ENCODE assay signal across 8 cellular contexts in genomic region chr13:32267836-32268439, GRCh38. TPM values are rescaled to one million over a fixed set of nuclear protein-coding genes. Genes with fewer than 3 reads are reported as not detected.
A peak's percentile ranks its signal among the peaks of the same experiment; 100 is the strongest.
DNase-seq lines count a peak whose midpoint lies in the region; ATAC-seq and TF ChIP-seq lines count a peak whose summit lies in the region.

No MANE protein-coding gene starts in this region.

- H3K4me3 Mint-ChIP-seq in activated CD4-positive, alpha-beta memory T cell treated with anti-CD3 and anti-CD28 coated beads for 36 hours, result no peak overlapping the region

- H3K36me3 Mint-ChIP-seq in activated CD4-positive, alpha-beta memory T cell treated with anti-CD3 and anti-CD28 coated beads for 36 hours, result peaks cover 2% of the 10 kb centered on the region

- H3K27me3 ChIP-seq in AG04450 (ENCODE audit: control insufficient read depth, insufficient read depth, low read length), result no peaks in the 10 kb centered on the region

- CTCF ChIA-PET in AG04450 (lab: Charles Lee), result interaction anchor here (0.9 kb wide), 1 partner anchor 22 kb away, joined by 3 read pairs; no protein-coding TSS in a partner anchor
- CTCF ChIA-PET in activated CD4-positive, alpha-beta memory T cell treated with anti-CD3 and anti-CD28 coated beads for 36 hours (lab: Charles Lee), result interaction anchor here (0.6 to 3.8 kb wide), 17 partner anchors 8 to 318 kb away, joined by 3 to 18 read pairs (median 4); partner anchors contain the start of genes BRCA2 and ZAR1L

- H3K9me3 Mint-ChIP-seq in activated CD4-positive, alpha-beta memory T cell treated with anti-CD3 and anti-CD28 coated beads for 36 hours, result no peaks in the 10 kb centered on the region

- H3K4me1 Mint-ChIP-seq in activated CD4-positive, alpha-beta memory T cell treated with anti-CD3 and anti-CD28 coated beads for 36 hours (ENCODE audit: low read depth), result peaks cover 6% of the 10 kb centered on the region

- H3K27ac ChIP-seq in AG04450 (ENCODE audit: low read depth, low read length), result no peak overlapping the region

- intact Hi-C loops in activated CD4-positive, alpha-beta memory T cell treated with anti-CD3 and anti-CD28 coated beads for 36 hours (cut with micrococcal nuclease), result loop anchor here (1.0 to 2.0 kb wide), 2 partner anchors 42 to 175 kb away; no protein-coding TSS in a partner anchor

- peak; percentile 47 for TF ChIP-seq CTCF in AG04450 (IDR thresholded peaks at IDR 0.05; ENCODE audit: low read depth, low read length)
- TF ChIP-seq CTCF in fibroblast of mammary gland (conservative IDR thresholded peaks at IDR 0.05; ENCODE audit: control insufficient read depth, insufficient read depth, low read depth, low read length), result peak; percentile 37

- DNase-seq in AG04450 (ENCODE audit: low read depth, low spot score) (no peak), fibroblast of mammary gland (ENCODE audit: low read depth) (no peak), epidermal melanocyte (ENCODE audit: insufficient read length, low spot score) (no peak), NK-92 (lab: John Stamatoyannopoulos, UW; ENCODE audit: unreplicated experiment) (no peak)
- DNase-seq in activated CD4-positive, alpha-beta memory T cell treated with anti-CD3 and anti-CD28 coated beads for 36 hours, result peak; percentile 69
- DNase-seq in stimulated activated CD4-positive, alpha-beta T cell treated with anti-CD3 and anti-CD28 coated beads, Interleukin-2, amount 100 ng/mL, for 4 hours (ENCODE audit: low read depth), result peak; percentile 45

- POLR2A ChIA-PET in AG04450 (lab: Yijun Ruan, JAX), result no interaction called here
- POLR2A ChIA-PET in activated CD4-positive, alpha-beta memory T cell treated with anti-CD3 and anti-CD28 coated beads for 36 hours (lab: Charles Lee), result no interaction called here

- H3K9me3 ChIP-seq in AG04450 (ENCODE audit: control insufficient read depth, insufficient read depth, low read length), result no peaks in the 10 kb centered on the region

- H3K4me3 ChIP-seq in AG04450 (ENCODE audit: low read depth, low read length), result no peak overlapping the region
- H3K4me3 ChIP-seq in fibroblast of mammary gland (ENCODE audit: control insufficient read depth, low read depth, low read length), result no peak overlapping the region

- ATAC-seq in GM18517 (IDR thresholded peaks at IDR 0.05; ENCODE audit: unreplicated experiment), result peak; percentile 94
- ATAC-seq in HG03469 (IDR thresholded peaks at IDR 0.05; ENCODE audit: unreplicated experiment), result peak; percentile 95

- no peaks in the 10 kb centered on the region for H3K27me3 Mint-ChIP-seq in activated CD4-positive, alpha-beta memory T cell treated with anti-CD3 and anti-CD28 coated beads for 36 hours

- no peak overlapping the region for H3K27ac Mint-ChIP-seq in activated CD4-positive, alpha-beta memory T cell treated with anti-CD3 and anti-CD28 coated beads for 36 hours

RNA-seq across cellular contexts. Expression of gene ZAR1L, which starts 47.2 kb away (rescaled TPM):
- polyA plus RNA-seq in AG04450 (2011; rRNA removed), result not detected in 2 replicates
- polyA minus RNA-seq in AG04450 (2011; rRNA and poly(A)+ RNA removed), result not detected in 2 replicates
- total RNA-seq in activated CD4-positive, alpha-beta memory T cell treated with anti-CD3 and anti-CD28 coated beads for 36 hours, result not detected

RNA-seq across cellular contexts. Expression of gene BRCA2, which starts 47.4 kb away (rescaled TPM):
- 0.63 and 0.92 TPM in 2 replicates for polyA plus RNA-seq in AG04450 (2011; rRNA removed)
- 1.0 and 2.5 TPM in 2 replicates for polyA minus RNA-seq in AG04450 (2011; rRNA and poly(A)+ RNA removed)
- total RNA-seq in activated CD4-positive, alpha-beta memory T cell treated with anti-CD3 and anti-CD28 coated beads for 36 hours, result 10 to 100 TPM; 22.1 to 23.1 TPM

Comparison
In these comparisons a context has a peak if more than half of its experiments do, and no peak if none do; other contexts are left out.
1. DNase-seq: peak in activated CD4-positive, alpha-beta memory T cell treated with anti-CD3 and anti-CD28 coated beads for 36 hours (single experiment) and stimulated activated CD4-positive, alpha-beta T cell treated with anti-CD3 and anti-CD28 coated beads, Interleukin-2, amount 100 ng/mL, for 4 hours (single experiment); none in AG04450 (single experiment), fibroblast of mammary gland (single experiment), epidermal melanocyte (single experiment) and NK-92 (single experiment).